Comparison of ENCODE assay signal across 1 cellular context in genomic region chr22:46622081-46622521, GRCh38.
TF ChIP-seq lines count a peak whose summit lies in the region.

No MANE protein-coding gene starts in this region.

TF ChIP-seq in GM23338, 12 proteins besides CTCF, POLR2A, EP300 and RAD21 (continued from another document):
- TF ChIP-seq ZNF462 (CRISPR knock-in tag; IDR thresholded peaks at IDR 0.05): no peak
- no peak for TF ChIP-seq EZH2 (IDR thresholded peaks at IDR 0.05; ENCODE audit: low read depth, unreplicated experiment)
- no peak for TF ChIP-seq NANOG (IDR thresholded peaks at IDR 0.05; ENCODE audit: borderline replicate concordance)
- TF ChIP-seq CREB1 (CRISPR knock-in tag; IDR thresholded peaks at IDR 0.05; ENCODE audit: low read depth): no peak
- TF ChIP-seq ZNF331 (CRISPR knock-in tag; IDR thresholded peaks at IDR 0.05; ENCODE audit: low read depth): no peak
- no peak for TF ChIP-seq JUNB (IDR thresholded peaks at IDR 0.05; ENCODE audit: unreplicated experiment)
TF ChIP-seq in GM23338: peak in this region for 0.
